In the genomic region with DNA sequence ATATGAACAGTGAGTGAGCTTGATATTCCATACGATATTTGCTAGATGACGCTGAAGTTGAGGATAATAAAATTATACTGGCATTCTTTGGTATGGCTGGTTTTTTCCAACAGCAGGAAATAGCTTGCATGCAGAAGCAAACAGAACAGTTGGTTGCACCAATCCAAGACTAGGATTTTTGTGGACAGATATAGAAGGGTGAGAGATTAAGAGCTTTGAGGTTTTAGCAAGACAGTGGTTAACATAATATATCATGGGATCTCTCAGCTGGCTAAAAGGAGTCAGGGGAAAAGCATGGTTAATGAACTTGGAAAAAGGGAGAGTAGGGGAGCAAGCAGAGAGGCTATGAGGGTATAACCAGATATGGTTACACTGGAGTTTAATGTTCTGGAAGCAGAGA, we compare ENCODE assay signal across 39 cellular contexts.
"Had no signal": no experiment of that assay in that cellular context is flagged by ENCODE, and none has a peak within 500 bp of the region (broad histone marks: within the 10 kb centered on the region; RNA-seq: fewer than 3 reads in every experiment).

No MANE protein-coding gene starts in this region.

- H3K4me1 Mint-ChIP-seq: activated CD4-positive, alpha-beta memory T cell treated with anti-CD3 and anti-CD28 coated beads, Interleukin-2, amount 10 ng/mL, durations not matched to agents 7 days and 5 days; activated CD4-positive, alpha-beta T cell treated with anti-CD3 and anti-CD28 coated beads for 36 hours; activated CD4-positive, alpha-beta T cell treated with anti-CD3 and anti-CD28 coated beads, Interleukin-2, amount 10 ng/mL, durations not matched to agents 7 days and 5 days; activated CD8-positive, alpha-beta memory T cell treated with anti-CD3 and anti-CD28 coated beads, Interleukin-2, amount 10 ng/mL, durations not matched to agents 7 days and 5 days; activated naive CD8-positive, alpha-beta T cell treated with anti-CD3 and anti-CD28 coated beads for 36 hours; activated T-helper 17 cell treated with anti-CD3 and anti-CD28 coated beads, Interleukin-2, amount 50 U/mL, for 72 hours; brain; central memory CD8-positive, alpha-beta T cell had no signal

- ATAC-seq: activated CD4-positive, alpha-beta T cell treated with anti-CD3 and anti-CD28 coated beads for 36 hours; activated CD4-positive, CD25-positive, alpha-beta regulatory T cell treated with anti-CD3 and anti-CD28 coated beads, Interleukin-2, amount 50 U/mL, for 24 hours; activated CD8-positive, alpha-beta memory T cell treated with anti-CD3 and anti-CD28 coated beads, Interleukin-2, amount 10 ng/mL, durations not matched to agents 7 days and 5 days; activated CD8-positive, alpha-beta T cell treated with anti-CD3 and anti-CD28 coated beads, Interleukin-2, amount 10 ng/mL, durations not matched to agents 7 days and 5 days; activated naive CD4-positive, alpha-beta T cell treated with anti-CD3 and anti-CD28 coated beads, Interleukin-2, amount 50 U/mL, for 72 hours; activated T-cell treated with anti-CD3 and anti-CD28 coated beads, Interleukin-2, amount 50 U/mL, for 4 hours; activated T-cell treated with anti-CD3 and anti-CD28 coated beads, Interleukin-2, amount 50 U/mL, for 72 hours; activated T-helper 17 cell treated with anti-CD3 and anti-CD28 coated beads, Interleukin-2, amount 50 U/mL, for 72 hours; WTC11 had no signal

- H3K27ac Mint-ChIP-seq: activated CD4-positive, alpha-beta memory T cell treated with anti-CD3 and anti-CD28 coated beads, Interleukin-2, amount 10 ng/mL, durations not matched to agents 7 days and 5 days; activated CD4-positive, alpha-beta T cell treated with anti-CD3 and anti-CD28 coated beads for 36 hours; activated CD4-positive, alpha-beta T cell treated with anti-CD3 and anti-CD28 coated beads, Interleukin-2, amount 10 ng/mL, durations not matched to agents 7 days and 5 days; activated CD8-positive, alpha-beta memory T cell treated with anti-CD3 and anti-CD28 coated beads, Interleukin-2, amount 10 ng/mL, durations not matched to agents 7 days and 5 days; activated CD8-positive, alpha-beta T cell treated with anti-CD3 and anti-CD28 coated beads, Interleukin-2, amount 10 ng/mL, durations not matched to agents 7 days and 5 days; activated naive CD4-positive, alpha-beta T cell treated with anti-CD3 and anti-CD28 coated beads for 36 hours; activated naive CD4-positive, alpha-beta T cell treated with anti-CD3 and anti-CD28 coated beads, Interleukin-2, amount 50 U/mL, for 72 hours; activated naive CD8-positive, alpha-beta T cell treated with anti-CD3 and anti-CD28 coated beads for 36 hours; activated T-cell treated with anti-CD3 and anti-CD28 coated beads, Interleukin-2, amount 50 U/mL, for 72 hours; activated T-helper 1 cell treated with anti-CD3 and anti-CD28 coated beads, Interleukin-12 subunit alpha, Interleukin-12 subunit beta, Interleukin-2, Interleukin-4 antibody, amounts not matched to agents 30 ng/mL and 10 ng/mL and 1 ng/mL, durations not matched to agents 14 hours and 24 hours and 36 hours; activated T-helper 17 cell treated with anti-CD3 and anti-CD28 coated beads, Interleukin-2, amount 50 U/mL, for 72 hours; brain; T-helper 1 cell treated with Interleukin-12 subunit alpha and Interleukin-12 subunit beta and Interleukin-4 antibody, amounts not matched to agents 30 μg/mL and 1 μg/mL, for 36 hours; T-helper 2 cell treated with Interferon-gamma antibody and Interleukin-4, amounts not matched to agents 5 μg/mL and 100 μg/mL, for 36 hours; WTC11 had no signal

- H3K9me3 Mint-ChIP-seq: activated CD4-positive, alpha-beta memory T cell treated with anti-CD3 and anti-CD28 coated beads, Interleukin-2, amount 10 ng/mL, durations not matched to agents 7 days and 5 days; activated CD4-positive, alpha-beta T cell treated with anti-CD3 and anti-CD28 coated beads, Interleukin-2, amount 10 ng/mL, durations not matched to agents 7 days and 5 days; activated naive CD4-positive, alpha-beta T cell treated with anti-CD3 and anti-CD28 coated beads for 36 hours; activated naive CD8-positive, alpha-beta T cell treated with anti-CD3 and anti-CD28 coated beads for 36 hours; activated T-cell treated with anti-CD3 and anti-CD28 coated beads, Interleukin-2, amount 50 U/mL, for 4 hours; activated T-helper 1 cell treated with anti-CD3 and anti-CD28 coated beads, Interleukin-12 subunit alpha, Interleukin-12 subunit beta, Interleukin-2, Interleukin-4 antibody, amounts not matched to agents 30 ng/mL and 10 ng/mL and 1 ng/mL, durations not matched to agents 14 hours and 24 hours and 36 hours; T-helper 1 cell treated with Interleukin-12 subunit alpha and Interleukin-12 subunit beta and Interleukin-4 antibody, amounts not matched to agents 30 μg/mL and 1 μg/mL, for 36 hours; T-helper 2 cell treated with Interferon-gamma antibody and Interleukin-4, amounts not matched to agents 5 μg/mL and 100 μg/mL, for 36 hours had no signal

- H3K36me3 ChIP-seq: adrenal gland, cardiac muscle cell had no signal

- H3K9me3 ChIP-seq: adrenal gland had no signal

- DNase-seq: activated CD4-positive, alpha-beta memory T cell treated with anti-CD3 and anti-CD28 coated beads, Interleukin-2, amount 10 ng/mL, durations not matched to agents 7 days and 5 days; activated CD4-positive, alpha-beta T cell treated with anti-CD3 and anti-CD28 coated beads for 1 hour; activated CD4-positive, alpha-beta T cell treated with anti-CD3 and anti-CD28 coated beads for 36 hours; activated CD4-positive, alpha-beta T cell treated with anti-CD3 and anti-CD28 coated beads for 48 hours; activated CD4-positive, alpha-beta T cell treated with anti-CD3 and anti-CD28 coated beads, Interleukin-2, amount 10 ng/mL, durations not matched to agents 7 days and 5 days; activated CD4-positive, alpha-beta T cell treated with anti-CD3 and anti-CD28 coated beads, Interleukin-2, amount 50 U/mL, for 48 hours; activated CD4-positive, CD25-positive, alpha-beta regulatory T cell; activated CD8-positive, alpha-beta memory T cell treated with anti-CD3 and anti-CD28 coated beads for 24 hours; activated CD8-positive, alpha-beta memory T cell treated with anti-CD3 and anti-CD28 coated beads, Interleukin-2, amount 10 ng/mL, durations not matched to agents 7 days and 5 days; activated CD8-positive, alpha-beta memory T cell treated with anti-CD3 and anti-CD28 coated beads, Interleukin-2, amount 50 U/mL, for 48 hours; activated CD8-positive, alpha-beta T cell treated with anti-CD3 and anti-CD28 coated beads, Interleukin-2, amount 10 ng/mL, durations not matched to agents 7 days and 5 days; activated effector memory CD4-positive, alpha-beta T cell treated with anti-CD3 and anti-CD28 coated beads, Interleukin-2, amount 50 U/mL, for 16 hours; activated gamma-delta T cell treated with Interleukin-2 at 50 U/mL for 16 hours; activated naive CD4-positive, alpha-beta T cell; activated naive CD4-positive, alpha-beta T cell treated with anti-CD3 and anti-CD28 coated beads for 36 hours; activated naive CD4-positive, alpha-beta T cell treated with anti-CD3 and anti-CD28 coated beads, Interleukin-2, amount 50 U/mL, for 16 hours; activated naive CD8-positive, alpha-beta T cell treated with anti-CD3 and anti-CD28 coated beads for 36 hours; activated T-cell treated with anti-CD3 and anti-CD28 coated beads, Interleukin-2, amount 50 U/mL, for 1 hour; activated T-cell treated with anti-CD3 and anti-CD28 coated beads, Interleukin-2, amount 50 U/mL, for 4 hours; activated T-cell treated with anti-CD3 and anti-CD28 coated beads, Interleukin-2, amount 50 U/mL, for 72 hours; adrenal gland; amniotic stem cell; aorta; caudate nucleus; cerebellar nuclear complex; T-helper 1 cell; T-helper 2 cell; T-helper 9 cell had no signal

- H3K36me3 Mint-ChIP-seq: activated CD8-positive, alpha-beta memory T cell treated with anti-CD3 and anti-CD28 coated beads, Interleukin-2, amount 10 ng/mL, durations not matched to agents 7 days and 5 days; activated naive CD4-positive, alpha-beta T cell treated with anti-CD3 and anti-CD28 coated beads, Interleukin-2, amount 50 U/mL, for 72 hours; activated naive CD8-positive, alpha-beta T cell treated with anti-CD3 and anti-CD28 coated beads for 36 hours had no signal

- H3K4me1 ChIP-seq: adrenal gland had no signal

- H3K4me3 ChIP-seq: adrenal gland, cardiac muscle cell had no signal

- H3K27ac ChIP-seq: adrenal gland, cardiac muscle cell, VCaP had no signal

- H3K4me3 Mint-ChIP-seq: activated CD4-positive, alpha-beta memory T cell treated with anti-CD3 and anti-CD28 coated beads, Interleukin-2, amount 10 ng/mL, durations not matched to agents 7 days and 5 days; activated CD4-positive, alpha-beta T cell treated with anti-CD3 and anti-CD28 coated beads for 36 hours; activated CD4-positive, alpha-beta T cell treated with anti-CD3 and anti-CD28 coated beads, Interleukin-2, amount 10 ng/mL, durations not matched to agents 7 days and 5 days; activated CD8-positive, alpha-beta memory T cell treated with anti-CD3 and anti-CD28 coated beads, Interleukin-2, amount 10 ng/mL, durations not matched to agents 7 days and 5 days; activated CD8-positive, alpha-beta T cell treated with anti-CD3 and anti-CD28 coated beads, Interleukin-2, amount 10 ng/mL, durations not matched to agents 7 days and 5 days; activated naive CD4-positive, alpha-beta T cell treated with anti-CD3 and anti-CD28 coated beads for 36 hours; activated naive CD8-positive, alpha-beta T cell treated with anti-CD3 and anti-CD28 coated beads for 36 hours; activated T-cell treated with anti-CD3 and anti-CD28 coated beads, Interleukin-2, amount 50 U/mL, for 4 hours; activated T-cell treated with anti-CD3 and anti-CD28 coated beads, Interleukin-2, amount 50 U/mL, for 72 hours; activated T-helper 1 cell treated with anti-CD3 and anti-CD28 coated beads, Interleukin-12 subunit alpha, Interleukin-12 subunit beta, Interleukin-2, Interleukin-4 antibody, amounts not matched to agents 30 ng/mL and 10 ng/mL and 1 ng/mL, durations not matched to agents 14 hours and 24 hours and 36 hours; activated T-helper 17 cell treated with anti-CD3 and anti-CD28 coated beads, Interleukin-2, amount 50 U/mL, for 72 hours; brain; central memory CD8-positive, alpha-beta T cell; T-helper 1 cell treated with Interleukin-12 subunit alpha and Interleukin-12 subunit beta and Interleukin-4 antibody, amounts not matched to agents 30 μg/mL and 1 μg/mL, for 36 hours; T-helper 2 cell treated with Interferon-gamma antibody and Interleukin-4, amounts not matched to agents 5 μg/mL and 100 μg/mL, for 36 hours; WTC11 had no signal

- H3K27me3 ChIP-seq: adrenal gland, cardiac muscle cell had no signal
